ENCODE assay signal across 8 cellular contexts in the genomic region with DNA sequence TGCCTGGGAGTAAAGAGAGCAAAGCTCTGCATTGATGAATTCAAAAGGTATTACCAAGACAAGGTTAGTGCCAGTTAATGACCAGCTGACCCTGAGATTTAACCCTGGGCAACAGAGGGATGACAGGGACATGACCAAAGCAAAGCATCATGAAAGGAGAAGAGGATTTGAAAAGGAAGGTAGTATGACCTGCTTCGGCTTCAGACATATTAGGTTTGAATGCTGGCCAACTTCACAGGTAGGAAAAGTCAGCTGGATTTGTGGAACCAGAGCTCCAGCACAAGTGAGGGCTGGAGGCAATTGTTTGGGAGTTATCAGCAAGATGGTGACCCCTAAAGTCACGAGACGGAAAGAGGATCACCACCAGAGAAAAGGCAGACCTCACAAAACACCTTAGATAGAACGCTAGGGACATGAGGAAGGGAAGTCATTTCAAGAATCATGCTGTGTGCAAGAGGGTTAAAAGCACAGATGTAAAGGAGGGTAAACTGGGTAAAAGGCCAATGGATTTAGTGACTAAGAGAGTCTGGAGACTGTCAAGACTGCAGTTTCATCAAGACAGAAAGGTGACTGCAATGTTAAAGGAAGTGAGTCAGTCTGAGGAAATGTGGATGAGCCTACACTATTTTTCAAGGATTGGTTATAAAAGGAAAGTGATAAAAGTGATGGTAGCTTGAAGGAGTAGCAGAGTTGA. TPM values are rescaled to one million over a fixed set of nuclear protein-coding genes. Genes with fewer than 3 reads are reported as not detected.
DNase-seq lines count a peak whose midpoint lies in the region; ATAC-seq and TF ChIP-seq lines count a peak whose summit lies in the region.

No MANE protein-coding gene starts in this region.

- H2BK120ac ChIP-seq in trophoblast cell (ENCODE audit: insufficient read depth, low read length, poor library complexity) = peak overlapping the region; percentile 93

- peak overlapping the region; percentile 3 for H3K4ac ChIP-seq in trophoblast cell (ENCODE audit: low read depth, low read length)

- peak overlapping the region; percentile 81 for H2AK5ac ChIP-seq in trophoblast cell (ENCODE audit: low read length)

- no peak overlapping the region for H3K9ac ChIP-seq in trophoblast cell (ENCODE audit: low read length)

- H3K27ac ChIP-seq in trophoblast cell (ENCODE audit: low read depth, low read length) (peak overlapping the region; percentile 96), body of pancreas (no peak overlapping the region)

- peak overlapping the region; percentile 95 for H2BK5ac ChIP-seq in trophoblast cell (ENCODE audit: low read depth, low read length, poor library complexity)

- TF ChIP-seq CTCF in astrocyte of the spinal cord (IDR thresholded peaks at IDR 0.05; ENCODE audit: low read depth, low read length) (no peak), body of pancreas (IDR thresholded peaks at IDR 0.05) (no peak)

- H3K18ac ChIP-seq in trophoblast cell (ENCODE audit: low read length) = peak overlapping the region; percentile 5

- H3K4me2 ChIP-seq in trophoblast cell (ENCODE audit: low read length) = peak overlapping the region; percentile 53

- H3K79me1 ChIP-seq in trophoblast cell (ENCODE audit: low read length) = peaks cover 20% of the 10 kb centered on the region

- no peak overlapping the region for H4K12ac ChIP-seq in trophoblast cell (ENCODE audit: low read depth, low read length)

- H3K14ac ChIP-seq in trophoblast cell (ENCODE audit: low read length) = peak overlapping the region; percentile 17

- H3K4me3 ChIP-seq in astrocyte of the spinal cord (ENCODE audit: low read depth, low read length) (no peak overlapping the region), trophoblast cell (ENCODE audit: low read depth, low read length) (no peak overlapping the region), body of pancreas (no peak overlapping the region)

- H3K4me1 ChIP-seq in trophoblast cell (ENCODE audit: control insufficient read depth in 1 of 2, insufficient read depth in 2 of 2, low read length in 2 of 2) = peaks cover 16 to 20% of the 10 kb centered on the region in 2 experiments
- peaks cover 9% of the 10 kb centered on the region for H3K4me1 ChIP-seq in body of pancreas

- no peak overlapping the region for H2AFZ ChIP-seq in trophoblast cell (ENCODE audit: insufficient read depth, low read length, poor library complexity)

- H3K27me3 ChIP-seq in trophoblast cell (ENCODE audit: insufficient read depth, low read length) (no peaks in the 10 kb centered on the region), body of pancreas (no peaks in the 10 kb centered on the region)

- in situ Hi-C loops in astrocyte of the spinal cord (cut with HindIII; ENCODE audit: low sequenced_read_pairs) = no loop called here

- H3K36me3 ChIP-seq in trophoblast cell (ENCODE audit: control insufficient read depth in 1 of 2, insufficient read depth in 2 of 2, low read length in 2 of 2) (peaks cover 2 to 3% of the 10 kb centered on the region in 2 experiments), body of pancreas (replicated peaks in 1 of 2; ENCODE audit: insufficient read depth in 1 of 2, low read depth in 2 of 2) (no peaks in the 10 kb centered on the region)

- H2BK12ac ChIP-seq in trophoblast cell (ENCODE audit: low read length) = peak overlapping the region; percentile 68

- H3K9me3 ChIP-seq in trophoblast cell (ENCODE audit: insufficient read depth, low read depth, low read length) (no peaks in the 10 kb centered on the region), body of pancreas (no peaks in the 10 kb centered on the region)

- no peak for TF ChIP-seq POLR2A in body of pancreas (IDR thresholded peaks at IDR 0.05)

- peaks cover 14% of the 10 kb centered on the region for H3K79me2 ChIP-seq in trophoblast cell (ENCODE audit: control insufficient read depth, insufficient read depth, low read length, poor library complexity)

- H4K8ac ChIP-seq in trophoblast cell (ENCODE audit: low read depth, low read length) = peak overlapping the region; percentile 51

- H3K23ac ChIP-seq in trophoblast cell (ENCODE audit: low read length) = no peak overlapping the region

- H4K91ac ChIP-seq in trophoblast cell (ENCODE audit: low read depth, low read length) = peak overlapping the region; percentile 96

- ATAC-seq in GM18498 (IDR thresholded peaks at IDR 0.05; ENCODE audit: unreplicated experiment) (peak; percentile 41), HG03159 (IDR thresholded peaks at IDR 0.05; ENCODE audit: unreplicated experiment) (peak; percentile 52), GM19328 (IDR thresholded peaks at IDR 0.05; ENCODE audit: unreplicated experiment) (no peak), sciatic nerve (no peak), body of pancreas (no peak)

- WGBS in trophoblast cell (ENCODE audit: extremely low coverage, insufficient coverage, insufficient read length) = no CpG with 5 or more reads among the region's 4 CpGs
- 86 to 90% methylated on average over 4 of the region's 4 CpGs for whole genome bisulfite sequencing in body of pancreas, 2 donors

- intact Hi-C loops in sciatic nerve (cut with DNase I) (no loop called here), body of pancreas (cut with DNase I) (no loop called here)

- DNase-seq in astrocyte of the spinal cord (ENCODE audit: low read depth, low spot score) (peak; percentile 93), trophoblast cell (peak; percentile 38 to 68), amygdala (lab: John Stamatoyannopoulos, UW) (no peak), sciatic nerve (ENCODE audit: low spot score) (no peak), body of pancreas (no peak)

RNA-seq across cellular contexts. Expression of a gene that starts 45.6 kb away (rescaled TPM):
- 13.7 and 14.0 TPM in 2 replicates for polyA plus RNA-seq in trophoblast cell (2013)
- total RNA-seq in sciatic nerve = 15.6 TPM
- 10 to 100 TPM; 17.1 to 17.4 TPM for total RNA-seq in body of pancreas

Comparison
In these comparisons a context has a peak if more than half of its experiments do, and no peak if none do; other contexts are left out.
1. ATAC-seq: peak in GM18498 (single experiment) and HG03159 (single experiment); none in GM19328 (single experiment), sciatic nerve (single experiment) and body of pancreas (single experiment).
2. DNase-seq: peak in astrocyte of the spinal cord (single experiment) and trophoblast cell (2 of 2); none in amygdala (0 of 56), sciatic nerve (single experiment) and body of pancreas (0 of 4).